In the genomic region with DNA sequence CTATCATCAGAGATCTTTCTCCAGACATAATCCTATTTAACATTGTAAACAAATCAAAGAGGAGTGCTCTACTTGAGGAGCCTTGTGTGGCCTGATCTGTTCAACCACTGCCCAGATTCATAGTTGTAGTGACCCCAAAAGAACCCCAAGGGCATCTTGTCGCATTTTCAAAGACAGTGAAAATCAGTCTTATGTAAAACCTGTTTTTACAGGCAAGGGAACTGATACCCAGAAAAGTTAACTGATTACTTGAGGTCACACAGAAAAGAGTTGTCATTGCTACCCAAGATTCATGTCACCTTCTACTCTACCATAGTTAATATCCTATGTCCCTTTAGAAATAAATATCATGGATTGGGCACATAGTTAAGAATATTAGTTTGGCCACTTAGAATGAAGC, we compare ENCODE assay signal across 22 cellular contexts. TPM values are rescaled to one million over a fixed set of nuclear protein-coding genes. Genes with fewer than 3 reads are reported as not detected.
"Had no signal": no experiment of that assay in that cellular context is flagged by ENCODE, and none has a peak within 500 bp of the region (broad histone marks: within the 10 kb centered on the region; RNA-seq: fewer than 3 reads in every experiment).

No MANE protein-coding gene starts in this region.

- H3K27me3 ChIP-seq: esophagus muscularis mucosa, gastrocnemius medialis, heart right ventricle, sigmoid colon had no signal

- H3K9me3 ChIP-seq: esophagus muscularis mucosa, gastrocnemius medialis, heart right ventricle, mucosa of descending colon, sigmoid colon, thoracic aorta had no signal

- H3K36me3 ChIP-seq: esophagus muscularis mucosa, gastrocnemius medialis, heart right ventricle, sigmoid colon, thoracic aorta had no signal

- H3K27me3 Mint-ChIP-seq: effector memory CD8-positive, alpha-beta T cell; naive thymus-derived CD8-positive, alpha-beta T cell; stimulated activated naive B cell treated with anti-CD40 and anti-IgM and Interleukin-4, amounts not matched to agents 10 μg/mL and 1 μg/mL and 100 μg/mL, for 72 hours; stimulated activated naive CD8-positive, alpha-beta T cell treated with anti-CD3 and anti-CD28 coated beads, Interleukin-15, amount 100 ng/mL, for 72 hours had no signal

- H3K9me3 Mint-ChIP-seq: stimulated activated naive B cell treated with anti-CD40 and anti-IgM and Interleukin-4, amounts not matched to agents 10 μg/mL and 1 μg/mL and 100 μg/mL, for 72 hours; stimulated activated naive CD8-positive, alpha-beta T cell treated with anti-CD3 and anti-CD28 coated beads, Interleukin-15, amount 100 ng/mL, for 72 hours had no signal

- H3K27ac Mint-ChIP-seq: effector memory CD8-positive, alpha-beta T cell; naive thymus-derived CD8-positive, alpha-beta T cell; stimulated activated naive B cell treated with anti-CD40 and anti-IgM and Interleukin-4, amounts not matched to agents 10 μg/mL and 1 μg/mL and 100 μg/mL, for 72 hours; stimulated activated naive CD8-positive, alpha-beta T cell treated with anti-CD3 and anti-CD28 coated beads, Interleukin-15, amount 100 ng/mL, for 72 hours had no signal

- H3K4me3 ChIP-seq: esophagus muscularis mucosa, gastrocnemius medialis, heart right ventricle, mucosa of descending colon, sigmoid colon, skin epidermis, thoracic aorta had no signal

- H3K4me1 Mint-ChIP-seq: naive thymus-derived CD8-positive, alpha-beta T cell; stimulated activated naive CD8-positive, alpha-beta T cell treated with anti-CD3 and anti-CD28 coated beads, Interleukin-15, amount 100 ng/mL, for 72 hours had no signal

- H3K27ac ChIP-seq: epithelial cell of prostate, esophagus muscularis mucosa, gastrocnemius medialis, heart right ventricle, sigmoid colon, skin epidermis, thoracic aorta had no signal

- ATAC-seq: effector memory CD8-positive, alpha-beta T cell; gastrocnemius medialis; heart right ventricle; mucosa of descending colon; naive thymus-derived CD8-positive, alpha-beta T cell; stimulated activated naive B cell treated with anti-CD40 and anti-IgM and Interleukin-4, amounts not matched to agents 10 μg/mL and 1 μg/mL and 100 μg/mL, for 72 hours; stimulated activated naive CD8-positive, alpha-beta T cell treated with anti-CD3 and anti-CD28 coated beads, Interleukin-15, amount 100 ng/mL, for 72 hours had no signal

- H3K4me1 ChIP-seq: esophagus muscularis mucosa, heart right ventricle, sigmoid colon had no signal

- H3K36me3 Mint-ChIP-seq: naive thymus-derived CD8-positive, alpha-beta T cell; stimulated activated naive B cell treated with anti-CD40 and anti-IgM and Interleukin-4, amounts not matched to agents 10 μg/mL and 1 μg/mL and 100 μg/mL, for 72 hours had no signal

- H3K4me3 Mint-ChIP-seq: effector memory CD8-positive, alpha-beta T cell; naive thymus-derived CD8-positive, alpha-beta T cell; stimulated activated naive B cell treated with anti-CD40 and anti-IgM and Interleukin-4, amounts not matched to agents 10 μg/mL and 1 μg/mL and 100 μg/mL, for 72 hours; stimulated activated naive CD8-positive, alpha-beta T cell treated with anti-CD3 and anti-CD28 coated beads, Interleukin-15, amount 100 ng/mL, for 72 hours had no signal

- DNase-seq: cortex of kidney; effector memory CD8-positive, alpha-beta T cell; gastrocnemius medialis; heart right ventricle; hypothalamus; kidney glomerular epithelial cell; mammary epithelial cell; mucosa of descending colon; naive thymus-derived CD8-positive, alpha-beta T cell; posterior cingulate gyrus; sigmoid colon; stimulated activated CD4-positive, alpha-beta T cell treated with anti-CD3 and anti-CD28 coated beads, Interleukin-2, amount 100 ng/mL, for 24 hours; stimulated activated CD4-positive, alpha-beta T cell treated with anti-CD3 and anti-CD28 coated beads, Interleukin-4, amount 100 ng/mL, for 4 hours; stimulated activated naive B cell treated with anti-CD40 and anti-IgM and Interleukin-4, amounts not matched to agents 10 μg/mL and 1 μg/mL and 100 μg/mL, for 72 hours; stimulated activated naive CD8-positive, alpha-beta T cell treated with anti-CD3 and anti-CD28 coated beads, Interleukin-15, amount 100 ng/mL, for 72 hours; substantia nigra; trophoblast cell had no signal

RNA-seq across cellular contexts. Expression of a gene that starts 40.5 kb away (rescaled TPM):
- total RNA-seq: fibroblast of villous mesenchyme; heart right ventricle; mammary epithelial cell; naive thymus-derived CD8-positive, alpha-beta T cell had no signal
